1 cellular context compared by ENCODE assay signal in genomic region chr3:130529816-130530215, GRCh38.
TF ChIP-seq lines count a peak whose summit lies in the region.

No MANE protein-coding gene starts in this region.

TF ChIP-seq in H1, 55 proteins besides CTCF, POLR2A, EP300 and RAD21:
- peak; percentile 36; the same call in 1 of the 2 replicates for TF ChIP-seq TCF12 (IDR thresholded peaks at IDR 0.05; ENCODE audit: low read depth, low read length)
- TF ChIP-seq POLR2AphosphoS5 (IDR thresholded peaks at IDR 0.05; ENCODE audit: low read depth, low read length), result no peak
- no peak for TF ChIP-seq TBP (IDR thresholded peaks at IDR 0.05; ENCODE audit: low read depth, low read length)
- no peak for TF ChIP-seq RFX5 (IDR thresholded peaks at IDR 0.05; ENCODE audit: borderline replicate concordance, low read depth, low read length)
